ENCODE assay signal across 21 cellular contexts in the genomic region with DNA sequence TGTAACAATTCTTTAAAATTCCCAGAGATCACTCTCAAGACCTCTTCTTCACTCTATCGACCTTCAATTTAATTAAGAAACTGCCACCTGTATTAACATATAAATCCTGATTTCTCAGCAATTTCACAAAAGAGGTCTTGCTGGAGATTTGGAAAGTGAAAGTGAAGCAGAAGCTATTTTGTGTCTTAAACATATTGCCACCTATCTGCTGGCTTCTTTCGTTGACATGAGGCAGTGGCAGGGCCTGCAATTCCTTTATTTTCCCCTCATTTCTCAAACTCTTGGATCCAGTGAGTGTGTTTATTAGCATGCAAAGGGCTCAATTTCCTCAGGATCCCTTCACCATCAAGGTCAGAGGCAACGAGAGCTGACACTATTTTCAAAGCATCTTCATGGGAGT.
"Had no signal": no experiment of that assay in that cellular context is flagged by ENCODE, and none has a peak within 500 bp of the region (broad histone marks: within the 10 kb centered on the region; RNA-seq: fewer than 3 reads in every experiment).

No MANE protein-coding gene starts in this region.

- H3K36me3 ChIP-seq: adrenal gland, gastrocnemius medialis, neutrophil, sigmoid colon, upper lobe of left lung had no signal

- H3K4me1 ChIP-seq: adrenal gland, gastrocnemius medialis, testis, upper lobe of left lung had no signal

- H3K27ac Mint-ChIP-seq: activated naive CD4-positive, alpha-beta T cell treated with anti-CD3 and anti-CD28 coated beads, Interleukin-2, amount 50 U/mL, for 24 hours; natural killer cell; stimulated activated effector memory CD8-positive, alpha-beta T cell treated with anti-CD3 and anti-CD28 coated beads, Interleukin-12 subunit alpha, Interleukin-12 subunit beta, amount 100 ng/mL, for 72 hours had no signal

- H3K4me3 ChIP-seq: adrenal gland, gastrocnemius medialis, lung, sigmoid colon, testis, upper lobe of left lung had no signal

- H3K27me3 ChIP-seq: adrenal gland, gastrocnemius medialis, neutrophil, sigmoid colon, testis, upper lobe of left lung had no signal

- H3K27me3 Mint-ChIP-seq: activated naive CD4-positive, alpha-beta T cell treated with anti-CD3 and anti-CD28 coated beads, Interleukin-2, amount 50 U/mL, for 24 hours had no signal

- H3K27ac ChIP-seq: adrenal gland, gastrocnemius medialis, neutrophil, sigmoid colon, testis, upper lobe of left lung, VCaP had no signal

- H3K9me3 ChIP-seq: adrenal gland, gastrocnemius medialis, neutrophil, sigmoid colon, testis, upper lobe of left lung had no signal

- H3K9me3 Mint-ChIP-seq: stimulated activated effector memory CD8-positive, alpha-beta T cell treated with anti-CD3 and anti-CD28 coated beads, Interleukin-12 subunit alpha, Interleukin-12 subunit beta, amount 100 ng/mL, for 72 hours had no signal

- H3K36me3 Mint-ChIP-seq: activated naive CD4-positive, alpha-beta T cell treated with anti-CD3 and anti-CD28 coated beads, Interleukin-2, amount 50 U/mL, for 24 hours; natural killer cell; stimulated activated effector memory CD8-positive, alpha-beta T cell treated with anti-CD3 and anti-CD28 coated beads, Interleukin-12 subunit alpha, Interleukin-12 subunit beta, amount 100 ng/mL, for 72 hours had no signal

- ATAC-seq: esophagus mucosa; gastrocnemius medialis; left lobe of liver; natural killer cell; stimulated activated effector memory CD8-positive, alpha-beta T cell treated with anti-CD3 and anti-CD28 coated beads, Interleukin-12 subunit alpha, Interleukin-12 subunit beta, amount 100 ng/mL, for 72 hours had no signal

- DNase-seq: activated CD4-positive, alpha-beta T cell treated with anti-CD3 and anti-CD28 coated beads, Interleukin-2, amount 50 U/mL, for 48 hours; activated gamma-delta T cell; adrenal gland; cerebellar nuclear complex; cortex of kidney; gastrocnemius medialis; head of caudate nucleus; kidney; natural killer cell; sigmoid colon; stimulated activated CD4-positive, alpha-beta T cell treated with anti-CD3 and anti-CD28 coated beads, Interleukin-4, amount 100 ng/mL, for 24 hours; T1000; testis; upper lobe of left lung had no signal

- H3K4me3 Mint-ChIP-seq: activated naive CD4-positive, alpha-beta T cell treated with anti-CD3 and anti-CD28 coated beads, Interleukin-2, amount 50 U/mL, for 24 hours; natural killer cell; stimulated activated effector memory CD8-positive, alpha-beta T cell treated with anti-CD3 and anti-CD28 coated beads, Interleukin-12 subunit alpha, Interleukin-12 subunit beta, amount 100 ng/mL, for 72 hours had no signal

- H3K4me1 Mint-ChIP-seq: activated naive CD4-positive, alpha-beta T cell treated with anti-CD3 and anti-CD28 coated beads, Interleukin-2, amount 50 U/mL, for 24 hours; natural killer cell; stimulated activated effector memory CD8-positive, alpha-beta T cell treated with anti-CD3 and anti-CD28 coated beads, Interleukin-12 subunit alpha, Interleukin-12 subunit beta, amount 100 ng/mL, for 72 hours had no signal
